ENCODE assay signal across 1 cellular context in genomic region chr6:52881996-52882841, GRCh38.
TF ChIP-seq lines count a peak whose summit lies in the region.

No MANE protein-coding gene starts in this region.

TF ChIP-seq in HepG2, 621 proteins besides CTCF, POLR2A, EP300 and RAD21 (continued from another document and continues in another):
- TF ChIP-seq, protein P1, sequence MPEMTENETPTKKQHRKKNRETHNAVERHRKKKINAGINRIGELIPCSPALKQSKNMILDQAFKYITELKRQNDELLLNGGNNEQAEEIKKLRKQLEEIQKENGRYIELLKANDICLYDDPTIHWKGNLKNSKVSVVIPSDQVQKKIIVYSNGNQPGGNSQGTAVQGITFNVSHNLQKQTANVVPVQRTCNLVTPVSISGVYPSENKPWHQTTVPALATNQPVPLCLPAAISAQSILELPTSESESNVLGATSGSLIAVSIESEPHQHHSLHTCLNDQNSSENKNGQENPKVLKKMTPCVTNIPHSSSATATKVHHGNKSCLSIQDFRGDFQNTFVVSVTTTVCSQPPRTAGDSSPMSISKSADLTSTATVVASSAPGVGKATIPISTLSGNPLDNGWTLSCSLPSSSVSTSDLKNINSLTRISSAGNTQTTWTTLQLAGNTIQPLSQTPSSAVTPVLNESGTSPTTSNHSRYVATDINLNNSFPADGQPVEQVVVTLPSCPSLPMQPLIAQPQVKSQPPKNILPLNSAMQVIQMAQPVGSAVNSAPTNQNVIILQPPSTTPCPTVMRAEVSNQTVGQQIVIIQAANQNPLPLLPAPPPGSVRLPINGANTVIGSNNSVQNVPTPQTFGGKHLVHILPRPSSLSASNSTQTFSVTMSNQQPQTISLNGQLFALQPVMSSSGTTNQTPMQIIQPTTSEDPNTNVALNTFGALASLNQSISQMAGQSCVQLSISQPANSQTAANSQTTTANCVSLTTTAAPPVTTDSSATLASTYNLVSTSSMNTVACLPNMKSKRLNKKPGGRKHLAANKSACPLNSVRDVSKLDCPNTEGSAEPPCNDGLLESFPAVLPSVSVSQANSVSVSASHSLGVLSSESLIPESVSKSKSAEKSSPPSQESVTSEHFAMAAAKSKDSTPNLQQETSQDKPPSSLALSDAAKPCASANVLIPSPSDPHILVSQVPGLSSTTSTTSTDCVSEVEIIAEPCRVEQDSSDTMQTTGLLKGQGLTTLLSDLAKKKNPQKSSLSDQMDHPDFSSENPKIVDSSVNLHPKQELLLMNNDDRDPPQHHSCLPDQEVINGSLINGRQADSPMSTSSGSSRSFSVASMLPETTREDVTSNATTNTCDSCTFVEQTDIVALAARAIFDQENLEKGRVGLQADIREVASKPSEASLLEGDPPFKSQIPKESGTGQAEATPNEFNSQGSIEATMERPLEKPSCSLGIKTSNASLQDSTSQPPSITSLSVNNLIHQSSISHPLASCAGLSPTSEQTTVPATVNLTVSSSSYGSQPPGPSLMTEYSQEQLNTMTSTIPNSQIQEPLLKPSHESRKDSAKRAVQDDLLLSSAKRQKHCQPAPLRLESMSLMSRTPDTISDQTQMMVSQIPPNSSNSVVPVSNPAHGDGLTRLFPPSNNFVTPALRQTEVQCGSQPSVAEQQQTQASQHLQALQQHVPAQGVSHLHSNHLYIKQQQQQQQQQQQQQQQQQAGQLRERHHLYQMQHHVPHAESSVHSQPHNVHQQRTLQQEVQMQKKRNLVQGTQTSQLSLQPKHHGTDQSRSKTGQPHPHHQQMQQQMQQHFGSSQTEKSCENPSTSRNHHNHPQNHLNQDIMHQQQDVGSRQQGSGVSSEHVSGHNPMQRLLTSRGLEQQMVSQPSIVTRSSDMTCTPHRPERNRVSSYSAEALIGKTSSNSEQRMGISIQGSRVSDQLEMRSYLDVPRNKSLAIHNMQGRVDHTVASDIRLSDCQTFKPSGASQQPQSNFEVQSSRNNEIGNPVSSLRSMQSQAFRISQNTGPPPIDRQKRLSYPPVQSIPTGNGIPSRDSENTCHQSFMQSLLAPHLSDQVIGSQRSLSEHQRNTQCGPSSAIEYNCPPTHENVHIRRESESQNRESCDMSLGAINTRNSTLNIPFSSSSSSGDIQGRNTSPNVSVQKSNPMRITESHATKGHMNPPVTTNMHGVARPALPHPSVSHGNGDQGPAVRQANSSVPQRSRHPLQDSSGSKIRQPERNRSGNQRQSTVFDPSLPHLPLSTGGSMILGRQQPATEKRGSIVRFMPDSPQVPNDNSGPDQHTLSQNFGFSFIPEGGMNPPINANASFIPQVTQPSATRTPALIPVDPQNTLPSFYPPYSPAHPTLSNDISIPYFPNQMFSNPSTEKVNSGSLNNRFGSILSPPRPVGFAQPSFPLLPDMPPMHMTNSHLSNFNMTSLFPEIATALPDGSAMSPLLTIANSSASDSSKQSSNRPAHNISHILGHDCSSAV (CRISPR knock-in tag; IDR thresholded peaks at IDR 0.05; ENCODE audit: borderline replicate concordance): no peak
- no peak for TF ChIP-seq KDM6A (CRISPR knock-in tag; IDR thresholded peaks at IDR 0.05; ENCODE audit: low read depth)
- TF ChIP-seq ZNF614 (CRISPR knock-in tag; IDR thresholded peaks at IDR 0.05; ENCODE audit: borderline replicate concordance): peak; percentile 52; the same call in 1 of the 2 replicates
- peak; percentile 41; the same call in 1 of the 2 replicates for TF ChIP-seq MEIS2 (CRISPR knock-in tag; IDR thresholded peaks at IDR 0.05)
- TF ChIP-seq FOXA3 (CRISPR knock-in tag; IDR thresholded peaks at IDR 0.05): no peak
- TF ChIP-seq, protein P2, sequence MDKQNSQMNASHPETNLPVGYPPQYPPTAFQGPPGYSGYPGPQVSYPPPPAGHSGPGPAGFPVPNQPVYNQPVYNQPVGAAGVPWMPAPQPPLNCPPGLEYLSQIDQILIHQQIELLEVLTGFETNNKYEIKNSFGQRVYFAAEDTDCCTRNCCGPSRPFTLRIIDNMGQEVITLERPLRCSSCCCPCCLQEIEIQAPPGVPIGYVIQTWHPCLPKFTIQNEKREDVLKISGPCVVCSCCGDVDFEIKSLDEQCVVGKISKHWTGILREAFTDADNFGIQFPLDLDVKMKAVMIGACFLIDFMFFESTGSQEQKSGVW (CRISPR knock-in tag; IDR thresholded peaks at IDR 0.05; ENCODE audit: borderline replicate concordance): no peak
- peak; percentile 68; the same call in 1 of the 2 replicates for TF ChIP-seq ZNF839 (CRISPR knock-in tag; IDR thresholded peaks at IDR 0.05; ENCODE audit: borderline replicate concordance)
- TF ChIP-seq SRF (IDR thresholded peaks at IDR 0.05; ENCODE audit: low read depth, low read length): no peak
- TF ChIP-seq SNAI1 (CRISPR knock-in tag; IDR thresholded peaks at IDR 0.05; ENCODE audit: borderline replicate concordance): no peak
- TF ChIP-seq ZNF557 (CRISPR knock-in tag; IDR thresholded peaks at IDR 0.05): no peak
- TF ChIP-seq MYPOP (CRISPR knock-in tag; IDR thresholded peaks at IDR 0.05): peak; percentile 62; the same call in 1 of the 2 replicates
- TF ChIP-seq TOPORS (CRISPR knock-in tag; IDR thresholded peaks at IDR 0.05): no peak
- no peak for TF ChIP-seq PHF21A (CRISPR knock-in tag; IDR thresholded peaks at IDR 0.05)
- TF ChIP-seq ZKSCAN5 (CRISPR knock-in tag; IDR thresholded peaks at IDR 0.05): peak; percentile 60; the same call in 1 of the 2 replicates
- TF ChIP-seq, protein P3, sequence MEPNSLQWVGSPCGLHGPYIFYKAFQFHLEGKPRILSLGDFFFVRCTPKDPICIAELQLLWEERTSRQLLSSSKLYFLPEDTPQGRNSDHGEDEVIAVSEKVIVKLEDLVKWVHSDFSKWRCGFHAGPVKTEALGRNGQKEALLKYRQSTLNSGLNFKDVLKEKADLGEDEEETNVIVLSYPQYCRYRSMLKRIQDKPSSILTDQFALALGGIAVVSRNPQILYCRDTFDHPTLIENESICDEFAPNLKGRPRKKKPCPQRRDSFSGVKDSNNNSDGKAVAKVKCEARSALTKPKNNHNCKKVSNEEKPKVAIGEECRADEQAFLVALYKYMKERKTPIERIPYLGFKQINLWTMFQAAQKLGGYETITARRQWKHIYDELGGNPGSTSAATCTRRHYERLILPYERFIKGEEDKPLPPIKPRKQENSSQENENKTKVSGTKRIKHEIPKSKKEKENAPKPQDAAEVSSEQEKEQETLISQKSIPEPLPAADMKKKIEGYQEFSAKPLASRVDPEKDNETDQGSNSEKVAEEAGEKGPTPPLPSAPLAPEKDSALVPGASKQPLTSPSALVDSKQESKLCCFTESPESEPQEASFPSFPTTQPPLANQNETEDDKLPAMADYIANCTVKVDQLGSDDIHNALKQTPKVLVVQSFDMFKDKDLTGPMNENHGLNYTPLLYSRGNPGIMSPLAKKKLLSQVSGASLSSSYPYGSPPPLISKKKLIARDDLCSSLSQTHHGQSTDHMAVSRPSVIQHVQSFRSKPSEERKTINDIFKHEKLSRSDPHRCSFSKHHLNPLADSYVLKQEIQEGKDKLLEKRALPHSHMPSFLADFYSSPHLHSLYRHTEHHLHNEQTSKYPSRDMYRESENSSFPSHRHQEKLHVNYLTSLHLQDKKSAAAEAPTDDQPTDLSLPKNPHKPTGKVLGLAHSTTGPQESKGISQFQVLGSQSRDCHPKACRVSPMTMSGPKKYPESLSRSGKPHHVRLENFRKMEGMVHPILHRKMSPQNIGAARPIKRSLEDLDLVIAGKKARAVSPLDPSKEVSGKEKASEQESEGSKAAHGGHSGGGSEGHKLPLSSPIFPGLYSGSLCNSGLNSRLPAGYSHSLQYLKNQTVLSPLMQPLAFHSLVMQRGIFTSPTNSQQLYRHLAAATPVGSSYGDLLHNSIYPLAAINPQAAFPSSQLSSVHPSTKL (CRISPR knock-in tag; IDR thresholded peaks at IDR 0.05): peak; percentile 29; the same call in 1 of the 2 replicates
- TF ChIP-seq ZNF224 (CRISPR knock-in tag; IDR thresholded peaks at IDR 0.05): no peak
- TF ChIP-seq, protein P4, sequence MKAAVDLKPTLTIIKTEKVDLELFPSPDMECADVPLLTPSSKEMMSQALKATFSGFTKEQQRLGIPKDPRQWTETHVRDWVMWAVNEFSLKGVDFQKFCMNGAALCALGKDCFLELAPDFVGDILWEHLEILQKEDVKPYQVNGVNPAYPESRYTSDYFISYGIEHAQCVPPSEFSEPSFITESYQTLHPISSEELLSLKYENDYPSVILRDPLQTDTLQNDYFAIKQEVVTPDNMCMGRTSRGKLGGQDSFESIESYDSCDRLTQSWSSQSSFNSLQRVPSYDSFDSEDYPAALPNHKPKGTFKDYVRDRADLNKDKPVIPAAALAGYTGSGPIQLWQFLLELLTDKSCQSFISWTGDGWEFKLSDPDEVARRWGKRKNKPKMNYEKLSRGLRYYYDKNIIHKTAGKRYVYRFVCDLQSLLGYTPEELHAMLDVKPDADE (CRISPR knock-in tag; IDR thresholded peaks at IDR 0.05): no peak
- TF ChIP-seq CC2D1A (CRISPR knock-in tag; IDR thresholded peaks at IDR 0.05): no peak
- no peak for TF ChIP-seq ZNF235 (CRISPR knock-in tag; IDR thresholded peaks at IDR 0.05; ENCODE audit: borderline replicate concordance)
- TF ChIP-seq HOXA5 (CRISPR knock-in tag; IDR thresholded peaks at IDR 0.05): no peak; the same call in 1 of the 2 replicates
- TF ChIP-seq POLR2AphosphoS2 (IDR thresholded peaks at IDR 0.05; ENCODE audit: low read depth, low read length): no peak
- TF ChIP-seq CHCHD3 (CRISPR knock-in tag; IDR thresholded peaks at IDR 0.05): no peak
- TF ChIP-seq ZNF749 (CRISPR knock-in tag; IDR thresholded peaks at IDR 0.05; ENCODE audit: borderline replicate concordance): no peak
- TF ChIP-seq NR3C1 (CRISPR knock-in tag; IDR thresholded peaks at IDR 0.05): no peak
- TF ChIP-seq SRSF1 (optimal IDR thresholded peaks at IDR 0.05; ENCODE audit: low read depth, low read length): no peak
- TF ChIP-seq, protein P5, sequence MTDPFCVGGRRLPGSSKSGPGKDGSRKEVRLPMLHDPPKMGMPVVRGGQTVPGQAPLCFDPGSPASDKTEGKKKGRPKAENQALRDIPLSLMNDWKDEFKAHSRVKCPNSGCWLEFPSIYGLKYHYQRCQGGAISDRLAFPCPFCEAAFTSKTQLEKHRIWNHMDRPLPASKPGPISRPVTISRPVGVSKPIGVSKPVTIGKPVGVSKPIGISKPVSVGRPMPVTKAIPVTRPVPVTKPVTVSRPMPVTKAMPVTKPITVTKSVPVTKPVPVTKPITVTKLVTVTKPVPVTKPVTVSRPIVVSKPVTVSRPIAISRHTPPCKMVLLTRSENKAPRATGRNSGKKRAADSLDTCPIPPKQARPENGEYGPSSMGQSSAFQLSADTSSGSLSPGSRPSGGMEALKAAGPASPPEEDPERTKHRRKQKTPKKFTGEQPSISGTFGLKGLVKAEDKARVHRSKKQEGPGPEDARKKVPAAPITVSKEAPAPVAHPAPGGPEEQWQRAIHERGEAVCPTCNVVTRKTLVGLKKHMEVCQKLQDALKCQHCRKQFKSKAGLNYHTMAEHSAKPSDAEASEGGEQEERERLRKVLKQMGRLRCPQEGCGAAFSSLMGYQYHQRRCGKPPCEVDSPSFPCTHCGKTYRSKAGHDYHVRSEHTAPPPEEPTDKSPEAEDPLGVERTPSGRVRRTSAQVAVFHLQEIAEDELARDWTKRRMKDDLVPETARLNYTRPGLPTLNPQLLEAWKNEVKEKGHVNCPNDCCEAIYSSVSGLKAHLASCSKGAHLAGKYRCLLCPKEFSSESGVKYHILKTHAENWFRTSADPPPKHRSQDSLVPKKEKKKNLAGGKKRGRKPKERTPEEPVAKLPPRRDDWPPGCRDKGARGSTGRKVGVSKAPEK (CRISPR knock-in tag; IDR thresholded peaks at IDR 0.05; ENCODE audit: borderline replicate concordance): peak; percentile 83; the same call in 1 of the 2 replicates
- TF ChIP-seq ZNF709 (CRISPR knock-in tag; IDR thresholded peaks at IDR 0.05): no peak
- no peak for TF ChIP-seq ARNT2 (CRISPR knock-in tag; IDR thresholded peaks at IDR 0.05; ENCODE audit: low read depth)
- TF ChIP-seq TFE3 (CRISPR knock-in tag; IDR thresholded peaks at IDR 0.05): no peak
- TF ChIP-seq RXRB (CRISPR knock-in tag; IDR thresholded peaks at IDR 0.05; ENCODE audit: borderline replicate concordance): 0 out of 2 replicates have a peak, but pooled peaks have one; percentile 49
- no peak for TF ChIP-seq ZNF672 (CRISPR knock-in tag; IDR thresholded peaks at IDR 0.05)
- TF ChIP-seq, protein P6, sequence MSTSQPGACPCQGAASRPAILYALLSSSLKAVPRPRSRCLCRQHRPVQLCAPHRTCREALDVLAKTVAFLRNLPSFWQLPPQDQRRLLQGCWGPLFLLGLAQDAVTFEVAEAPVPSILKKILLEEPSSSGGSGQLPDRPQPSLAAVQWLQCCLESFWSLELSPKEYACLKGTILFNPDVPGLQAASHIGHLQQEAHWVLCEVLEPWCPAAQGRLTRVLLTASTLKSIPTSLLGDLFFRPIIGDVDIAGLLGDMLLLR (CRISPR knock-in tag; IDR thresholded peaks at IDR 0.05): no peak
- TF ChIP-seq, protein P7, sequence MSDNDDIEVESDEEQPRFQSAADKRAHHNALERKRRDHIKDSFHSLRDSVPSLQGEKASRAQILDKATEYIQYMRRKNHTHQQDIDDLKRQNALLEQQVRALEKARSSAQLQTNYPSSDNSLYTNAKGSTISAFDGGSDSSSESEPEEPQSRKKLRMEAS (IDR thresholded peaks at IDR 0.05): no peak
- peak; percentile 41; the same call in 1 of the 2 replicates for TF ChIP-seq KDM3A (CRISPR knock-in tag; IDR thresholded peaks at IDR 0.05; ENCODE audit: low read depth)
- no peak for TF ChIP-seq ZNF558 (CRISPR knock-in tag; IDR thresholded peaks at IDR 0.05; ENCODE audit: borderline replicate concordance)
- no peak for TF ChIP-seq ATF7-NPFF (CRISPR knock-in tag; IDR thresholded peaks at IDR 0.05; ENCODE audit: low read depth)
- no peak for TF ChIP-seq AHR (CRISPR knock-in tag; IDR thresholded peaks at IDR 0.05)
- TF ChIP-seq, protein P8, sequence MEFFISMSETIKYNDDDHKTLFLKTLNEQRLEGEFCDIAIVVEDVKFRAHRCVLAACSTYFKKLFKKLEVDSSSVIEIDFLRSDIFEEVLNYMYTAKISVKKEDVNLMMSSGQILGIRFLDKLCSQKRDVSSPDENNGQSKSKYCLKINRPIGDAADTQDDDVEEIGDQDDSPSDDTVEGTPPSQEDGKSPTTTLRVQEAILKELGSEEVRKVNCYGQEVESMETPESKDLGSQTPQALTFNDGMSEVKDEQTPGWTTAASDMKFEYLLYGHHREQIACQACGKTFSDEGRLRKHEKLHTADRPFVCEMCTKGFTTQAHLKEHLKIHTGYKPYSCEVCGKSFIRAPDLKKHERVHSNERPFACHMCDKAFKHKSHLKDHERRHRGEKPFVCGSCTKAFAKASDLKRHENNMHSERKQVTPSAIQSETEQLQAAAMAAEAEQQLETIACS (CRISPR knock-in tag; IDR thresholded peaks at IDR 0.05): no peak
- TF ChIP-seq HMG20A (CRISPR knock-in tag; IDR thresholded peaks at IDR 0.05; ENCODE audit: borderline replicate concordance): no peak; the same call in 1 of the 2 replicates
